Comparison of ENCODE assay signal across 12 cellular contexts in the genomic region with DNA sequence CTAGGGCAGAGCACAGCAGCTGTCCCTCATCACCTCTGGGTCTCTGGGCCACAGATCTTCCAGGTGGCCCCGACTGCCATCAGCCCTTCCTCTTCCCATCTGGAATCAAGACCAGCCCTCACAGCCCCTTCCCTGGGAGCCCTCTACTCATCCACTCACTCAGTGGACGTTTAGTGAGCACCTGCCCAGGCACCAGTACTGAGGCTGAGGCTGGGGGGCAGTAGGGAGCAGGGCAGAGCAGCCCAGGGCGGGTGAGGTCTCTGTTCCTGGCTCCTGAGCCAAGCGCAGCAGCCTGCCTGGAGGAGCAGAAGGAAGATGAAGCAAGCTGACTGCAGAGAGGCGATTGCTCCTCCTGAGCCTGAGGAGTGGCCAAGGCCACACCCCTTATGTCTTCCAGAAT. TPM values are rescaled to one million over a fixed set of nuclear protein-coding genes. Genes with fewer than 3 reads are reported as not detected.
DNase-seq lines count a peak whose midpoint lies in the region; ATAC-seq and TF ChIP-seq lines count a peak whose summit lies in the region.
"Had no signal": no experiment of that assay in that cellular context is flagged by ENCODE, and none has a peak within 500 bp of the region (broad histone marks: within the 10 kb centered on the region; RNA-seq: fewer than 3 reads in every experiment).

No MANE protein-coding gene starts in this region.

- no peaks in the 10 kb centered on the region for H3K36me3 ChIP-seq in left lung
- no peaks in the 10 kb centered on the region for H3K36me3 ChIP-seq in HAP-1 (replicated peaks)
- H3K36me3 ChIP-seq: uterus had no signal

- no peak for ATAC-seq in GM18870 (IDR thresholded peaks at IDR 0.05; ENCODE audit: unreplicated experiment)
- ATAC-seq in left lung, result no peak

- no peak overlapping the region for H3K4me3 ChIP-seq in AG04450 (ENCODE audit: low read depth, low read length)
- H3K4me3 ChIP-seq in GM12864 (ENCODE audit: low read depth, low read length), result no peak overlapping the region
- no peak overlapping the region for H3K4me3 ChIP-seq in left lung
- H3K4me3 ChIP-seq in HAP-1, result no peak overlapping the region
- H3K4me3 ChIP-seq: uterus had no signal

- DNase-seq in AG04450 (ENCODE audit: low read depth, low spot score) (no peak), GM12864 (ENCODE audit: low read depth) (no peak), UCSD-AML1 (lab: John Stamatoyannopoulos, UW; ENCODE audit: unreplicated experiment) (peak; percentile 36), left lung (no peak), HAP-1 (ENCODE audit: low spot score in 2 of 2) (no peak)
- DNase-seq: CD4-positive, CD25-positive, alpha-beta regulatory T cell; effector CD4-positive, alpha-beta T cell; glutamatergic neuron; uterus had no signal

- H3K4me1 ChIP-seq in left lung (no peaks in the 10 kb centered on the region), HAP-1 (peaks cover 4% of the 10 kb centered on the region; the same call in 1 of the 2 replicates)

- H3K27ac ChIP-seq in AG04450 (ENCODE audit: low read depth, low read length) (no peak overlapping the region), left lung (no peak overlapping the region)
- H3K27ac ChIP-seq: KMS-11, uterus had no signal

- 0 out of 2 replicates have a peak, but pooled peaks have one; percentile 3 for TF ChIP-seq CTCF in AG04450 (IDR thresholded peaks at IDR 0.05; ENCODE audit: low read depth, low read length)
- peak; percentile 18 for TF ChIP-seq CTCF in GM12864 (IDR thresholded peaks at IDR 0.05; ENCODE audit: low read depth, low read length, missing control alignments)
- no peak for TF ChIP-seq CTCF in left lung (IDR thresholded peaks at IDR 0.05)

- H3K27me3 ChIP-seq in AG04450 (ENCODE audit: control insufficient read depth, insufficient read depth, low read length), result peaks cover 68% of the 10 kb centered on the region
- peaks cover 17 to 89% of the 10 kb centered on the region in 2 donors for H3K27me3 ChIP-seq in left lung
- H3K27me3 ChIP-seq in HAP-1 (ENCODE audit: low read depth), result no peaks in the 10 kb centered on the region

- no peaks in the 10 kb centered on the region; the same call in 1 of the 2 replicates for H3K9me3 ChIP-seq in AG04450 (ENCODE audit: control insufficient read depth, insufficient read depth, low read length)
- no peaks in the 10 kb centered on the region for H3K9me3 ChIP-seq in left lung
- H3K9me3 ChIP-seq in HAP-1, result no peaks in the 10 kb centered on the region
- H3K9me3 ChIP-seq: uterus had no signal

- intact Hi-C loops in left lung (cut with DNase I), result no loop called here

- POLR2A ChIA-PET in AG04450 (lab: Yijun Ruan, JAX), result no interaction called here

- in situ Hi-C loops in HAP-1 (cut with MboI; ENCODE audit: low sequenced_read_pairs), result no loop called here

- CTCF ChIA-PET in AG04450 (lab: Charles Lee), result no interaction called here

RNA-seq across cellular contexts. Expression of gene MAPK8IP2, which starts 5.5 kb away (rescaled TPM):
- 0.14 and 0.16 TPM in 2 replicates for polyA plus RNA-seq in AG04450 (2011; rRNA removed)
- polyA minus RNA-seq in AG04450 (2011; rRNA and poly(A)+ RNA removed), result 0.09 and 0.37 TPM in 2 replicates
- 1 to 10 TPM; 1.4 to 2.3 TPM for total RNA-seq in left lung
- polyA plus RNA-seq: CD4-positive, CD25-positive, alpha-beta regulatory T cell had no signal

RNA-seq across cellular contexts. Expression of gene ARSA, which starts 21.8 kb away (rescaled TPM):
- 14.3 and 22.0 TPM in 2 replicates for polyA plus RNA-seq in AG04450 (2011; rRNA removed)
- polyA minus RNA-seq in AG04450 (2011; rRNA and poly(A)+ RNA removed), result 6.4 and 7.4 TPM in 2 replicates
- 10 to 100 TPM; 46.3 to 58.0 TPM for total RNA-seq in left lung

RNA-seq across cellular contexts. Expression of gene CHKB, which starts 23.5 kb away (rescaled TPM):
- polyA plus RNA-seq in AG04450 (2011; rRNA removed), result 22.5 and 28.2 TPM in 2 replicates
- polyA minus RNA-seq in AG04450 (2011; rRNA and poly(A)+ RNA removed), result 7.6 and 11.4 TPM in 2 replicates
- total RNA-seq in left lung, result 10 to 100 TPM; 67.4 to 75.9 TPM

RNA-seq across cellular contexts. Expression of gene CPT1B, which starts 27.9 kb away (rescaled TPM):
- 0.99 and 1.2 TPM in 2 replicates for polyA plus RNA-seq in AG04450 (2011; rRNA removed)
- 0.92 and 1.5 TPM in 2 replicates for polyA minus RNA-seq in AG04450 (2011; rRNA and poly(A)+ RNA removed)
- 10 to 100 TPM; 15.3 to 20.0 TPM for total RNA-seq in left lung

RNA-seq across cellular contexts. Expression of gene SYCE3, which starts 43.4 kb away (rescaled TPM):
- not detected in 2 replicates for polyA plus RNA-seq in AG04450 (2011; rRNA removed)
- not detected in 2 replicates for polyA minus RNA-seq in AG04450 (2011; rRNA and poly(A)+ RNA removed)
- not detected for total RNA-seq in left lung
- total RNA-seq: CD4-positive, CD25-positive, alpha-beta regulatory T cell; lower leg skin; uterus had no signal
- polyA plus RNA-seq: CD4-positive, CD25-positive, alpha-beta regulatory T cell had no signal

Comparison
In these comparisons a context has a peak if more than half of its experiments do, and no peak if none do; other contexts are left out.
1. CTCF ChIP-seq: peak in AG04450 (single experiment) and GM12864 (single experiment); none in left lung (0 of 2).